In genomic region chr3:128367726-128368125, GRCh38 we compare ENCODE assay signal across 1 cellular context.
TF ChIP-seq lines count a peak whose summit lies in the region.

No MANE protein-coding gene starts in this region.

TF ChIP-seq in GM23338, 12 proteins besides CTCF, POLR2A, EP300 and RAD21 (continued from another document):
- TF ChIP-seq ZNF462 (CRISPR knock-in tag; IDR thresholded peaks at IDR 0.05), result no peak
- no peak for TF ChIP-seq STAT1 (IDR thresholded peaks at IDR 0.05; ENCODE audit: unreplicated experiment)
- TF ChIP-seq CREB1 (CRISPR knock-in tag; IDR thresholded peaks at IDR 0.05; ENCODE audit: low read depth), result no peak
- no peak for TF ChIP-seq JUNB (IDR thresholded peaks at IDR 0.05; ENCODE audit: unreplicated experiment)
- TF ChIP-seq NANOG (IDR thresholded peaks at IDR 0.05; ENCODE audit: borderline replicate concordance), result no peak
